In genomic region chr7:75756340-75757297, GRCh38 we compare ENCODE assay signal across 8 cellular contexts. TPM values are rescaled to one million over a fixed set of nuclear protein-coding genes. Genes with fewer than 3 reads are reported as not detected.
A peak's percentile ranks its signal among the peaks of the same experiment; 100 is the strongest.
DNase-seq lines count a peak whose midpoint lies in the region; ATAC-seq and TF ChIP-seq lines count a peak whose summit lies in the region.

No MANE protein-coding gene starts in this region.

- H3K4me1 Mint-ChIP-seq in osteocyte (ENCODE audit: unreplicated experiment) = peaks cover 9% of the 10 kb centered on the region

- peak; percentile 66 for TF ChIP-seq CTCF in NB4 (IDR thresholded peaks at IDR 0.05; ENCODE audit: low read depth, low read length)
- TF ChIP-seq CTCF in osteocyte (IDR thresholded peaks at IDR 0.05) = peak; percentile 57

- no peak for ATAC-seq in GM19397 (IDR thresholded peaks at IDR 0.05; ENCODE audit: unreplicated experiment)

- no peak overlapping the region for H3K4me3 Mint-ChIP-seq in osteocyte (ENCODE audit: unreplicated experiment)

- in situ Hi-C loops in T47D (cut with HindIII; ENCODE audit: low pct_unique_long_range_greater_than_20kb, low sequenced_read_pairs) = no loop called here

- H3K27me3 Mint-ChIP-seq in osteocyte (ENCODE audit: unreplicated experiment) = no peaks in the 10 kb centered on the region

- DNase-seq in DMS153 (lab: John Stamatoyannopoulos, UW) (peak; percentile 9), DMS153 treated with DMSO at 0.1 percent for 48 hours (lab: John Stamatoyannopoulos, UW; ENCODE audit: unreplicated experiment) (no peak), NB4 (ENCODE audit: low read depth) (peak; percentile 72), T47D (ENCODE audit: low read depth in 1 of 2, low spot score in 1 of 2) (peak; percentile 58 to 81), osteocyte (ENCODE audit: extremely low spot score, unreplicated experiment) (no peak), superior temporal gyrus (ENCODE audit: extremely low spot score) (no peak), islet precursor cell (no peak)

- no peak overlapping the region for H3K27ac Mint-ChIP-seq in osteocyte (ENCODE audit: unreplicated experiment)

- H3K9me3 Mint-ChIP-seq in osteocyte (ENCODE audit: unreplicated experiment) = no peaks in the 10 kb centered on the region

- H3K4me3 ChIP-seq in NB4 (ENCODE audit: low read depth, low read length) = no peak overlapping the region

- no peak for TF ChIP-seq POLR2A in NB4 (IDR thresholded peaks at IDR 0.05; ENCODE audit: extremely low read depth, insufficient read length)

- H3K36me3 Mint-ChIP-seq in osteocyte (ENCODE audit: unreplicated experiment) = no peaks in the 10 kb centered on the region

RNA-seq across cellular contexts. Expression of gene CCL26, which starts 15.4 kb away (rescaled TPM):
- total RNA-seq in osteocyte = not detected in 2 replicates

RNA-seq across cellular contexts. Expression of gene HIP1, which starts 17.9 kb away (rescaled TPM):
- 55.3 and 62.0 TPM in 2 replicates for total RNA-seq in osteocyte

RNA-seq across cellular contexts. Expression of gene CCL24, which starts 57.0 kb away (rescaled TPM):
- total RNA-seq in osteocyte = not detected in 2 replicates

Comparison
In these comparisons a context has a peak if more than half of its experiments do, and no peak if none do; other contexts are left out.
1. DNase-seq: peak in DMS153 (single experiment), NB4 (single experiment) and T47D (2 of 2); none in DMS153 treated with DMSO at 0.1 percent for 48 hours (single experiment), osteocyte (single experiment), superior temporal gyrus (single experiment) and islet precursor cell (single experiment).